ENCODE assay signal across 5 cellular contexts in the genomic region with DNA sequence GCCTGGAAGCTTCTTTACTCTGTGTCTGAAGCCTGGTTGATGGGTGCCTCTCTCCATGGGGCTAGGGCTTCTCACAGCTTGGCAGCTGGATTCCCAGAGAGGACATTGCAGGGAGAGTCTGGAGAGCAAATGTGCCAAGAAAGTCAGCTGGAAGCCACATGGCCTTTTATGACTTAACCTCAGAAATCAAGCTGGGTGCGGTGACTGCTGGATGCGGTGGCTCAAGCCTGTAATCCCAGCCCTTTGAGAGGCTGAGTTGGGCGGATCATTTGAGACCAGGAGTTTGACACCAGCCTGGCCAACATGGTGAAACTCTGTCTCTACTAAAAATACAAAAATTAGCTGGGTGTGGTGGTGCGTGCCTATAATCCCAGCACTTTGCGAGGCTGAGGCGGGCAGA. TPM values are rescaled to one million over a fixed set of nuclear protein-coding genes. Genes with fewer than 3 reads are reported as not detected.
"Had no signal": no experiment of that assay in that cellular context is flagged by ENCODE, and none has a peak within 500 bp of the region (broad histone marks: within the 10 kb centered on the region; RNA-seq: fewer than 3 reads in every experiment).

No MANE protein-coding gene starts in this region.

RNA-seq across cellular contexts. Expression of gene SPDYE3, which starts 31.4 kb away (rescaled TPM):
- total RNA-seq: activated CD4-positive, alpha-beta memory T cell treated with anti-CD3 and anti-CD28 coated beads, Interleukin-2, amount 10 ng/mL, durations not matched to agents 7 days and 5 days; activated CD8-positive, alpha-beta memory T cell treated with anti-CD3 and anti-CD28 coated beads, Interleukin-2, amount 10 ng/mL, durations not matched to agents 7 days and 5 days; cardiac muscle cell; SJSA1 had no signal
- polyA plus RNA-seq: SK-N-SH had no signal

RNA-seq across cellular contexts. Expression of gene PVRIG, which starts 56.4 kb away (rescaled TPM):
- polyA plus RNA-seq: SK-N-SH had no signal
